2 cellular contexts compared by ENCODE assay signal in the genomic region with DNA sequence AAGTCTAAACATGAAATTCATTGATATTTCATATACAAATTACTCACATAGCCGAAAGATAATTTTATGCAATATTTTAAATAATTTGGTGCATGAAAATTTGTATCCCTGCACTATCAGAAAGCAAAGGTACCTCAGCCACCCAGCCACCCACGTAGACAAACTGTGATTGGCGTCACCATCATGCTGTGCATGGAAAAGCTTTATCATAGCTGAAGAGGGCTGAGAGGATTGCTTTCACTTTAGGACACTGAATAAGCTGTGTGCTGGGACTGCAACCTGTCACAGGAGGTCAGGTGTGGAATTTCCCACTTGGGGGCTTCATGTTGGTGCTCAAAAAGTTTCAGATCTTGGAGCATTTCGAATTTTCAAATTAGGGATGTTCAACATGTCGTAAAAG.
TF ChIP-seq lines count a peak whose summit lies in the region.

No MANE protein-coding gene starts in this region.

TF ChIP-seq in WTC11, 78 proteins besides CTCF, POLR2A, EP300 and RAD21:
- TF ChIP-seq, protein P1, sequence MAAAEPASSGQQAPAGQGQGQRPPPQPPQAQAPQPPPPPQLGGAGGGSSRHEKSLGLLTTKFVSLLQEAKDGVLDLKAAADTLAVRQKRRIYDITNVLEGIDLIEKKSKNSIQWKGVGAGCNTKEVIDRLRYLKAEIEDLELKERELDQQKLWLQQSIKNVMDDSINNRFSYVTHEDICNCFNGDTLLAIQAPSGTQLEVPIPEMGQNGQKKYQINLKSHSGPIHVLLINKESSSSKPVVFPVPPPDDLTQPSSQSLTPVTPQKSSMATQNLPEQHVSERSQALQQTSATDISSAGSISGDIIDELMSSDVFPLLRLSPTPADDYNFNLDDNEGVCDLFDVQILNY (CRISPR knock-in tag; IDR thresholded peaks at IDR 0.05), result no peak
- TF ChIP-seq MYBL2 (CRISPR knock-in tag; IDR thresholded peaks at IDR 0.05), result no peak
- TF ChIP-seq NR1H2 (CRISPR knock-in tag; IDR thresholded peaks at IDR 0.05), result no peak

TF ChIP-seq in GM12878, 131 proteins besides CTCF, POLR2A, EP300 and RAD21:
- no peak for TF ChIP-seq STAT1 (conservative IDR thresholded peaks at IDR 0.05)
- no peak for TF ChIP-seq MYC (IDR thresholded peaks at IDR 0.05; ENCODE audit: insufficient read depth, insufficient read length, insufficient replicate concordance, low read length, severe bottlenecking)
- no peak for TF ChIP-seq LARP7 (IDR thresholded peaks at IDR 0.05)
- no peak for TF ChIP-seq IKZF1 (conservative IDR thresholded peaks at IDR 0.05)
- no peak for TF ChIP-seq KLF5 (IDR thresholded peaks at IDR 0.05; ENCODE audit: partially characterized antibody)
- TF ChIP-seq ETV6 (conservative IDR thresholded peaks at IDR 0.05 in 1 of 2, IDR thresholded peaks at IDR 0.05 in 1 of 2; ENCODE audit: borderline replicate concordance in 1 of 2, low read depth in 1 of 2), result no peak
- no peak for TF ChIP-seq PAX8 (IDR thresholded peaks at IDR 0.05)
- TF ChIP-seq ZNF384 (IDR thresholded peaks at IDR 0.05; ENCODE audit: borderline replicate concordance, low read depth, low read length), result no peak
- TF ChIP-seq, protein P2, sequence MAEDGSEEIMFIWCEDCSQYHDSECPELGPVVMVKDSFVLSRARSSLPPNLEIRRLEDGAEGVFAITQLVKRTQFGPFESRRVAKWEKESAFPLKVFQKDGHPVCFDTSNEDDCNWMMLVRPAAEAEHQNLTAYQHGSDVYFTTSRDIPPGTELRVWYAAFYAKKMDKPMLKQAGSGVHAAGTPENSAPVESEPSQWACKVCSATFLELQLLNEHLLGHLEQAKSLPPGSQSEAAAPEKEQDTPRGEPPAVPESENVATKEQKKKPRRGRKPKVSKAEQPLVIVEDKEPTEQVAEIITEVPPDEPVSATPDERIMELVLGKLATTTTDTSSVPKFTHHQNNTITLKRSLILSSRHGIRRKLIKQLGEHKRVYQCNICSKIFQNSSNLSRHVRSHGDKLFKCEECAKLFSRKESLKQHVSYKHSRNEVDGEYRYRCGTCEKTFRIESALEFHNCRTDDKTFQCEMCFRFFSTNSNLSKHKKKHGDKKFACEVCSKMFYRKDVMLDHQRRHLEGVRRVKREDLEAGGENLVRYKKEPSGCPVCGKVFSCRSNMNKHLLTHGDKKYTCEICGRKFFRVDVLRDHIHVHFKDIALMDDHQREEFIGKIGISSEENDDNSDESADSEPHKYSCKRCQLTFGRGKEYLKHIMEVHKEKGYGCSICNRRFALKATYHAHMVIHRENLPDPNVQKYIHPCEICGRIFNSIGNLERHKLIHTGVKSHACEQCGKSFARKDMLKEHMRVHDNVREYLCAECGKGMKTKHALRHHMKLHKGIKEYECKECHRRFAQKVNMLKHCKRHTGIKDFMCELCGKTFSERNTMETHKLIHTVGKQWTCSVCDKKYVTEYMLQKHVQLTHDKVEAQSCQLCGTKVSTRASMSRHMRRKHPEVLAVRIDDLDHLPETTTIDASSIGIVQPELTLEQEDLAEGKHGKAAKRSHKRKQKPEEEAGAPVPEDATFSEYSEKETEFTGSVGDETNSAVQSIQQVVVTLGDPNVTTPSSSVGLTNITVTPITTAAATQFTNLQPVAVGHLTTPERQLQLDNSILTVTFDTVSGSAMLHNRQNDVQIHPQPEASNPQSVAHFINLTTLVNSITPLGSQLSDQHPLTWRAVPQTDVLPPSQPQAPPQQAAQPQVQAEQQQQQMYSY (CRISPR knock-in tag; IDR thresholded peaks at IDR 0.05), result no peak
- no peak for TF ChIP-seq BACH1 (IDR thresholded peaks at IDR 0.05; ENCODE audit: borderline replicate concordance)
- TF ChIP-seq, protein P3, sequence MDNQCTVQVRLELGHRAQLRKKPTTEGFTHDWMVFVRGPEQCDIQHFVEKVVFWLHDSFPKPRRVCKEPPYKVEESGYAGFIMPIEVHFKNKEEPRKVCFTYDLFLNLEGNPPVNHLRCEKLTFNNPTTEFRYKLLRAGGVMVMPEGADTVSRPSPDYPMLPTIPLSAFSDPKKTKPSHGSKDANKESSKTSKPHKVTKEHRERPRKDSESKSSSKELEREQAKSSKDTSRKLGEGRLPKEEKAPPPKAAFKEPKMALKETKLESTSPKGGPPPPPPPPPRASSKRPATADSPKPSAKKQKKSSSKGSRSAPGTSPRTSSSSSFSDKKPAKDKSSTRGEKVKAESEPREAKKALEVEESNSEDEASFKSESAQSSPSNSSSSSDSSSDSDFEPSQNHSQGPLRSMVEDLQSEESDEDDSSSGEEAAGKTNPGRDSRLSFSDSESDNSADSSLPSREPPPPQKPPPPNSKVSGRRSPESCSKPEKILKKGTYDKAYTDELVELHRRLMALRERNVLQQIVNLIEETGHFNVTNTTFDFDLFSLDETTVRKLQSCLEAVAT (IDR thresholded peaks at IDR 0.05), result no peak
- TF ChIP-seq HCFC1 (IDR thresholded peaks at IDR 0.05; ENCODE audit: low read length), result no peak
- no peak for TF ChIP-seq JUNB (IDR thresholded peaks at IDR 0.05)
- no peak for TF ChIP-seq ATF7 (IDR thresholded peaks at IDR 0.05; ENCODE audit: low read depth)
- TF ChIP-seq BMI1 (IDR thresholded peaks at IDR 0.05; ENCODE audit: borderline replicate concordance), result no peak
- no peak for TF ChIP-seq FOS (IDR thresholded peaks at IDR 0.05; ENCODE audit: borderline replicate concordance, extremely low read depth, insufficient read length)
- TF ChIP-seq POLR2AphosphoS2 (IDR thresholded peaks at IDR 0.05; ENCODE audit: low read depth, low read length), result no peak
- TF ChIP-seq SMAD5 (IDR thresholded peaks at IDR 0.05; ENCODE audit: low read depth), result no peak
- TF ChIP-seq ASH2L (IDR thresholded peaks at IDR 0.05; ENCODE audit: borderline replicate concordance, low read depth), result no peak
- TF ChIP-seq, protein P4, sequence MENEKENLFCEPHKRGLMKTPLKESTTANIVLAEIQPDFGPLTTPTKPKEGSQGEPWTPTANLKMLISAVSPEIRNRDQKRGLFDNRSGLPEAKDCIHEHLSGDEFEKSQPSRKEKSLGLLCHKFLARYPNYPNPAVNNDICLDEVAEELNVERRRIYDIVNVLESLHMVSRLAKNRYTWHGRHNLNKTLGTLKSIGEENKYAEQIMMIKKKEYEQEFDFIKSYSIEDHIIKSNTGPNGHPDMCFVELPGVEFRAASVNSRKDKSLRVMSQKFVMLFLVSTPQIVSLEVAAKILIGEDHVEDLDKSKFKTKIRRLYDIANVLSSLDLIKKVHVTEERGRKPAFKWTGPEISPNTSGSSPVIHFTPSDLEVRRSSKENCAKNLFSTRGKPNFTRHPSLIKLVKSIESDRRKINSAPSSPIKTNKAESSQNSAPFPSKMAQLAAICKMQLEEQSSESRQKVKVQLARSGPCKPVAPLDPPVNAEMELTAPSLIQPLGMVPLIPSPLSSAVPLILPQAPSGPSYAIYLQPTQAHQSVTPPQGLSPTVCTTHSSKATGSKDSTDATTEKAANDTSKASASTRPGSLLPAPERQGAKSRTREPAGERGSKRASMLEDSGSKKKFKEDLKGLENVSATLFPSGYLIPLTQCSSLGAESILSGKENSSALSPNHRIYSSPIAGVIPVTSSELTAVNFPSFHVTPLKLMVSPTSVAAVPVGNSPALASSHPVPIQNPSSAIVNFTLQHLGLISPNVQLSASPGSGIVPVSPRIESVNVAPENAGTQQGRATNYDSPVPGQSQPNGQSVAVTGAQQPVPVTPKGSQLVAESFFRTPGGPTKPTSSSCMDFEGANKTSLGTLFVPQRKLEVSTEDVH (IDR thresholded peaks at IDR 0.05; ENCODE audit: low read depth, partially characterized antibody), result no peak
